2 cellular contexts compared by ENCODE assay signal in the genomic region with DNA sequence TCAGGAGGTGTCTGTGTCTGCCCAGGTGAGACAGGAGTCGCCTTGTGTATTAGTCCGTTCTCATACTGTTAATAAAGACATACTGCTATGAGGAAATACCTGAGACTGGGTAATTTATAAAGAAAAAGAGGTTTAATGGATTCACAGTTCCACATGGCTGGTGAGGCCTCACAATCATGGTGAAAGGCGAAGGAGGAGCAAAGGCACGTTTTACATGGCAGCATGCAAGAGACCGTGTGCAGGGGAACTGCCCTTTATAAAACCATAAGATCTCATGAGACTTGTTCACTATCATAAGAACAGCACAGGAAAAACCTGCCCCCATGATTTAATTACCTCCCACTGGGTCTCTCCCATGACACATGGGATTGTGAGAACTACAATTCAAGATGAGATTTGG. TPM values are rescaled to one million over a fixed set of nuclear protein-coding genes. Genes with fewer than 3 reads are reported as not detected.
"Had no signal": no experiment of that assay in that cellular context is flagged by ENCODE, and none has a peak within 500 bp of the region (broad histone marks: within the 10 kb centered on the region; RNA-seq: fewer than 3 reads in every experiment).

No MANE protein-coding gene starts in this region.

RNA-seq across cellular contexts. Expression of a gene that starts 46.0 kb away (rescaled TPM):
- total RNA-seq: glomerular endothelial cell, myocyte had no signal
